In the genomic region with DNA sequence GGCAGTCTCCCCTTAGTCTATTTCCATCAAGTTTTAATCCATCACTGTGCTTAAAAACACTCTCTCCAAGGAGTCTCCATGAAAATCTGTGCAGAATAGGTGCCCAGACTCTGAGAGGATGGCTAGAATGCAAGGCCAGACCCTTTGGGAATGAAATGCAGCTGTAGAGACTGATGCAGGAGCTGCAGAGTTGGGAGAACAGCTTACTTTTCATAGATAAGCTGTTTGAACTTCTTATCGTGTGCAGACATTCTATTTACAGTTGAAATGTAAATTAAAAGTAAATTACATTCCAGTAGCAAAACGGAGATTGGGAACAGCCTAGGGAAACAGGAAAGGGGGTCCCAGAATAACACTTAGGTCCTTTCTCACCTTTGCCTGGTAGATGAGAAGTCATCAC, we compare ENCODE assay signal across 28 cellular contexts.
"Had no signal": no experiment of that assay in that cellular context is flagged by ENCODE, and none has a peak within 500 bp of the region (broad histone marks: within the 10 kb centered on the region; RNA-seq: fewer than 3 reads in every experiment).

No MANE protein-coding gene starts in this region.

- H3K27me3 Mint-ChIP-seq: stimulated activated memory B cell treated with anti-CD40 and anti-IgM and Interleukin-4, amounts not matched to agents 10 μg/mL and 1 μg/mL and 100 μg/mL, for 72 hours; stimulated activated naive B cell treated with anti-CD40 and anti-IgM and Interleukin-4, amounts not matched to agents 10 μg/mL and 1 μg/mL and 100 μg/mL, for 72 hours; stimulated activated naive CD8-positive, alpha-beta T cell treated with anti-CD3 and anti-CD28 coated beads, Interleukin-15, amount 100 ng/mL, for 72 hours; stimulated activated naive CD8-positive, alpha-beta T cell treated with anti-CD3 and anti-CD28 coated beads, Interleukin-15, Interleukin-2, amounts not matched to agents 100 ng/mL and 50 ng/mL, for 24 hours; type B pancreatic cell had no signal

- H3K9me3 ChIP-seq: stomach, suprapubic skin, testis, thoracic aorta, thyroid gland, tibial artery, tibial nerve, transverse colon, upper lobe of left lung, upper lobe of right lung, uterus, vagina had no signal

- ATAC-seq: stimulated activated effector memory CD8-positive, alpha-beta T cell treated with anti-CD3 and anti-CD28 coated beads, Interleukin-12 subunit alpha, Interleukin-12 subunit beta, amount 100 ng/mL, for 72 hours; stimulated activated memory B cell treated with anti-CD40 and anti-IgM and Interleukin-4, amounts not matched to agents 10 μg/mL and 1 μg/mL and 100 μg/mL, for 72 hours; stimulated activated naive B cell treated with anti-CD40 and anti-IgM and Interleukin-4, amounts not matched to agents 10 μg/mL and 1 μg/mL and 100 μg/mL, for 72 hours; stimulated activated naive CD8-positive, alpha-beta T cell treated with anti-CD3 and anti-CD28 coated beads, Interleukin-15, amount 100 ng/mL, for 72 hours; stimulated activated naive CD8-positive, alpha-beta T cell treated with anti-CD3 and anti-CD28 coated beads, Interleukin-15, Interleukin-2, amounts not matched to agents 100 U/mL and 50 U/mL, for 24 hours; upper lobe of right lung had no signal

- DNase-seq: stimulated activated CD4-positive, alpha-beta T cell treated with anti-CD3 and anti-CD28 coated beads, Interleukin-2, amount 100 ng/mL, for 48 hours; stimulated activated CD4-positive, alpha-beta T cell treated with anti-CD3 and anti-CD28 coated beads, Interleukin-4, amount 100 ng/mL, for 24 hours; stimulated activated CD4-positive, alpha-beta T cell treated with anti-CD3 and anti-CD28 coated beads, Interleukin-4, amount 100 ng/mL, for 4 hours; stimulated activated CD8-positive, alpha-beta memory T cell treated with anti-CD3 and anti-CD28 coated beads, Interleukin-4, amount 100 ng/mL, for 48 hours; stimulated activated naive B cell treated with anti-CD40 and anti-IgM and Interleukin-4, amounts not matched to agents 10 μg/mL and 1 μg/mL and 100 μg/mL, for 72 hours; stimulated activated naive CD4-positive, alpha-beta T cell; stimulated activated naive CD4-positive, alpha-beta T cell treated with Interleukin-2 at 50 U/mL for 16 hours; stimulated activated naive CD8-positive, alpha-beta T cell treated with anti-CD3 and anti-CD28 coated beads, Interleukin-15, amount 100 ng/mL, for 72 hours; stimulated activated naive CD8-positive, alpha-beta T cell treated with anti-CD3 and anti-CD28 coated beads, Interleukin-15, Interleukin-2, amounts not matched to agents 100 U/mL and 50 U/mL, for 24 hours; stomach; substantia nigra; testis; thyroid gland; tibial artery; transverse colon; trophoblast cell; upper lobe of left lung; upper lobe of right lung; uterus had no signal

- H3K4me1 ChIP-seq: suprapubic skin, testis, thyroid gland, tibial artery, tibial nerve, transverse colon, upper lobe of left lung, upper lobe of right lung, uterus, vagina had no signal

- H3K36me3 ChIP-seq: stomach, suprapubic skin, thoracic aorta, thyroid gland, tibial artery, tibial nerve, transverse colon, upper lobe of left lung, upper lobe of right lung, uterus, vagina had no signal

- H3K4me3 Mint-ChIP-seq: stimulated activated effector memory CD8-positive, alpha-beta T cell treated with anti-CD3 and anti-CD28 coated beads, Interleukin-12 subunit alpha, Interleukin-12 subunit beta, amount 100 ng/mL, for 72 hours; stimulated activated memory B cell treated with anti-CD40 and anti-IgM and Interleukin-4, amounts not matched to agents 10 μg/mL and 1 μg/mL and 100 μg/mL, for 72 hours; stimulated activated naive B cell treated with anti-CD40 and anti-IgM and Interleukin-4, amounts not matched to agents 10 μg/mL and 1 μg/mL and 100 μg/mL, for 72 hours; stimulated activated naive CD8-positive, alpha-beta T cell treated with anti-CD3 and anti-CD28 coated beads, Interleukin-15, amount 100 ng/mL, for 72 hours; stimulated activated naive CD8-positive, alpha-beta T cell treated with anti-CD3 and anti-CD28 coated beads, Interleukin-15, Interleukin-2, amounts not matched to agents 100 ng/mL and 50 ng/mL, for 24 hours; type B pancreatic cell had no signal

- H3K27me3 ChIP-seq: stomach, suprapubic skin, testis, thyroid gland, tibial artery, tibial nerve, transverse colon, upper lobe of left lung, upper lobe of right lung, uterus, vagina had no signal

- FAIRE-seq: urothelium cell line had no signal

- H3K4me3 ChIP-seq: stomach, suprapubic skin, testis, thoracic aorta, thyroid gland, tibial artery, tibial nerve, transverse colon, upper lobe of left lung, upper lobe of right lung, uterus, vagina had no signal

- H3K27ac Mint-ChIP-seq: stimulated activated effector memory CD8-positive, alpha-beta T cell treated with anti-CD3 and anti-CD28 coated beads, Interleukin-12 subunit alpha, Interleukin-12 subunit beta, amount 100 ng/mL, for 72 hours; stimulated activated memory B cell treated with anti-CD40 and anti-IgM and Interleukin-4, amounts not matched to agents 10 μg/mL and 1 μg/mL and 100 μg/mL, for 72 hours; stimulated activated naive B cell treated with anti-CD40 and anti-IgM and Interleukin-4, amounts not matched to agents 10 μg/mL and 1 μg/mL and 100 μg/mL, for 72 hours; stimulated activated naive CD8-positive, alpha-beta T cell treated with anti-CD3 and anti-CD28 coated beads, Interleukin-15, amount 100 ng/mL, for 72 hours; stimulated activated naive CD8-positive, alpha-beta T cell treated with anti-CD3 and anti-CD28 coated beads, Interleukin-15, Interleukin-2, amounts not matched to agents 100 ng/mL and 50 ng/mL, for 24 hours; type B pancreatic cell had no signal

- H3K36me3 Mint-ChIP-seq: stimulated activated effector memory CD8-positive, alpha-beta T cell treated with anti-CD3 and anti-CD28 coated beads, Interleukin-12 subunit alpha, Interleukin-12 subunit beta, amount 100 ng/mL, for 72 hours; stimulated activated memory B cell treated with anti-CD40 and anti-IgM and Interleukin-4, amounts not matched to agents 10 μg/mL and 1 μg/mL and 100 μg/mL, for 72 hours; type B pancreatic cell had no signal

- H3K27ac ChIP-seq: stomach, suprapubic skin, testis, thoracic aorta, thyroid gland, tibial artery, tibial nerve, transverse colon, upper lobe of left lung, upper lobe of right lung, uterus, vagina had no signal

- H3K4me1 Mint-ChIP-seq: stimulated activated effector memory CD8-positive, alpha-beta T cell treated with anti-CD3 and anti-CD28 coated beads, Interleukin-12 subunit alpha, Interleukin-12 subunit beta, amount 100 ng/mL, for 72 hours; stimulated activated memory B cell treated with anti-CD40 and anti-IgM and Interleukin-4, amounts not matched to agents 10 μg/mL and 1 μg/mL and 100 μg/mL, for 72 hours; stimulated activated naive B cell treated with anti-CD40 and anti-IgM and Interleukin-4, amounts not matched to agents 10 μg/mL and 1 μg/mL and 100 μg/mL, for 72 hours; stimulated activated naive CD8-positive, alpha-beta T cell treated with anti-CD3 and anti-CD28 coated beads, Interleukin-15, amount 100 ng/mL, for 72 hours had no signal

- H3K9me3 Mint-ChIP-seq: stimulated activated effector memory CD8-positive, alpha-beta T cell treated with anti-CD3 and anti-CD28 coated beads, Interleukin-12 subunit alpha, Interleukin-12 subunit beta, amount 100 ng/mL, for 72 hours; stimulated activated memory B cell treated with anti-CD40 and anti-IgM and Interleukin-4, amounts not matched to agents 10 μg/mL and 1 μg/mL and 100 μg/mL, for 72 hours; stimulated activated naive CD8-positive, alpha-beta T cell treated with anti-CD3 and anti-CD28 coated beads, Interleukin-15, amount 100 ng/mL, for 72 hours; stimulated activated naive CD8-positive, alpha-beta T cell treated with anti-CD3 and anti-CD28 coated beads, Interleukin-15, Interleukin-2, amounts not matched to agents 100 ng/mL and 50 ng/mL, for 24 hours; type B pancreatic cell had no signal
